ENCODE assay signal across 1 cellular context in the genomic region with DNA sequence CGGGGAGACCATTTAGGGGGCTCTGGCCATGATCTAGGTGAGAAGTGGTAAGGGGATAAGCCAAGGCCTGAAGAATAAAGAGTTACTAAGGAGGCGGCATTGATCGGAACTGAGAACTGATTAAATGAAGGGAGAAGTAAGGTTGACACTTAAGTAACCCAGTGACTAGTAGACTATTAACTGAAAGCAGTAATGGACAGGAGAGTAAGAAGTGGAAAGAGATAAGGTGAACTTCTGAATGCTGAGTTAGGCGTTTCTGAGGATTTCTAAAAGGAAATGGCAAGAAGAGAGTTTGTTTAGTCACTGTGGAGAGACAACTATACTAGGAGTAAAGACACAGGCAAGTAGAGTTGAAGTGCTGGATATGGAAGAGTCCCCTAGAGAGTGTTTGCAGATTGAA.
TF ChIP-seq lines count a peak whose summit lies in the region.

No MANE protein-coding gene starts in this region.

TF ChIP-seq in endothelial cell of umbilical vein, 7 proteins besides CTCF, POLR2A, EP300 and RAD21:
- TF ChIP-seq, protein P1, sequence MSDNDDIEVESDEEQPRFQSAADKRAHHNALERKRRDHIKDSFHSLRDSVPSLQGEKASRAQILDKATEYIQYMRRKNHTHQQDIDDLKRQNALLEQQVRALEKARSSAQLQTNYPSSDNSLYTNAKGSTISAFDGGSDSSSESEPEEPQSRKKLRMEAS (IDR thresholded peaks at IDR 0.05; ENCODE audit: insufficient read depth, insufficient read length), result no peak
- TF ChIP-seq FOS (IDR thresholded peaks at IDR 0.05; ENCODE audit: borderline replicate concordance, insufficient read depth, low read length), result no peak
- no peak for TF ChIP-seq JUN (IDR thresholded peaks at IDR 0.05; ENCODE audit: borderline replicate concordance, insufficient read depth, insufficient read length, low read depth)
- TF ChIP-seq EZH2 (IDR thresholded peaks at IDR 0.05; ENCODE audit: borderline replicate concordance, low read depth, low read length, severe bottlenecking), result no peak
- TF ChIP-seq MYC (IDR thresholded peaks at IDR 0.05; ENCODE audit: low read depth, low read length), result no peak
- no peak for TF ChIP-seq POLR2AphosphoS5 (IDR thresholded peaks at IDR 0.05; ENCODE audit: insufficient read depth, low read depth, low read length)
- no peak for TF ChIP-seq GATA2 (IDR thresholded peaks at IDR 0.05; ENCODE audit: insufficient read depth, insufficient read length, low read depth, low read length)
